Comparison of ENCODE assay signal across 17 cellular contexts in the genomic region with DNA sequence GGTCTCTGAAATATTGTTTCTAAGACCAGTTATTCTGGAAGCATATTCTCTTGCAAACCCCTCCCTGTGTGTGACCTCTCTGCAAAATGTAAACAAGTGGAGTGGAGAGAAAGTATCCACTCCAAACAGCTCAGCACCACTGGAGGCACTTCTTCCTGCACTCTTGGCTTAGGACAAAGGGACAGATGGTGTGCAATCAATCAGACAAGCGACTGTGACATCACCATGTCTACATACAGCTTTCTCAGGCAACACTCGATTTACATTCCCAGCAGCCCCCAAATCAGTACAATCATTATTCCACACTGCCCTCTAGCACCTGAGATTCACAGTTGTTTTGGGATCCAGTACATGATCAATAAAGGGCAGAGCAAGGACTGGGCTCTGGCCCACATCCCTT.
DNase-seq lines count a peak whose midpoint lies in the region; ATAC-seq lines count a peak whose summit lies in the region.
"Had no signal": no experiment of that assay in that cellular context is flagged by ENCODE, and none has a peak within 500 bp of the region (broad histone marks: within the 10 kb centered on the region; RNA-seq: fewer than 3 reads in every experiment).

No MANE protein-coding gene starts in this region.

- DNase-seq in COLO668 (lab: John Stamatoyannopoulos, UW; ENCODE audit: unreplicated experiment), result peak; percentile 52
- DNase-seq in NCI-H1092 treated with DMSO at 0.1 percent for 48 hours (lab: John Stamatoyannopoulos, UW), result peak; percentile 69
- peak; percentile 66 for DNase-seq in NCI-H446 treated with DMSO at 0.1 percent for 48 hours (lab: John Stamatoyannopoulos, UW)
- peak; percentile 91 to 94 for DNase-seq in SHP77 (lab: John Stamatoyannopoulos, UW)
- no peak for DNase-seq in D341Med (ENCODE audit: low spot score)
- DNase-seq in T-helper 1 cell, result no peak
- DNase-seq: activated CD4-positive, alpha-beta T cell treated with anti-CD3 and anti-CD28 coated beads, Interleukin-2, amount 50 U/mL, for 48 hours; activated naive CD4-positive, alpha-beta T cell treated with anti-CD3 and anti-CD28 coated beads for 36 hours; aorta; cerebellar nuclear complex; effector CD8-positive, alpha-beta T cell; SIG-M5; stimulated activated CD4-positive, alpha-beta T cell treated with anti-CD3 and anti-CD28 coated beads, Interleukin-4, amount 100 ng/mL, for 4 hours; T-helper 17 cell had no signal

- no peak for ATAC-seq in HG03135 (IDR thresholded peaks at IDR 0.05; ENCODE audit: unreplicated experiment)
- ATAC-seq in HG03520 (IDR thresholded peaks at IDR 0.05; ENCODE audit: unreplicated experiment), result no peak
- ATAC-seq: left lobe of liver, T-helper 17 cell had no signal

Comparison
In these comparisons a context has a peak if more than half of its experiments do, and no peak if none do; other contexts are left out.
1. DNase-seq: peak in COLO668 (single experiment), NCI-H1092 treated with DMSO at 0.1 percent for 48 hours (single experiment), NCI-H446 treated with DMSO at 0.1 percent for 48 hours (single experiment) and SHP77 (2 of 2); none in D341Med (single experiment) and T-helper 1 cell (0 of 5).